ENCODE assay signal across 10 cellular contexts in genomic region chr17:7380321-7380720, GRCh38. TPM values are rescaled to one million over a fixed set of nuclear protein-coding genes. Genes with fewer than 3 reads are reported as not detected.
DNase-seq lines count a peak whose midpoint lies in the region; ATAC-seq and TF ChIP-seq lines count a peak whose summit lies in the region.
"Had no signal": no experiment of that assay in that cellular context is flagged by ENCODE, and none has a peak within 500 bp of the region (broad histone marks: within the 10 kb centered on the region; RNA-seq: fewer than 3 reads in every experiment).

No MANE protein-coding gene starts in this region.

- H3K79me2 ChIP-seq in mesendoderm (ENCODE audit: control insufficient read depth, insufficient read depth, low read length): no peaks in the 10 kb centered on the region

- peak overlapping the region; percentile 39 for H3K4me2 ChIP-seq in mesendoderm (ENCODE audit: low read length)

- H2BK120ac ChIP-seq in mesendoderm (ENCODE audit: low read depth, low read length): no peak overlapping the region

- no peaks in the 10 kb centered on the region for H3K27me3 ChIP-seq in mesendoderm (ENCODE audit: insufficient read depth, low read length, poor library complexity)

- no peak overlapping the region for H2BK15ac ChIP-seq in mesendoderm (replicated peaks; ENCODE audit: low read depth)

- no peaks in the 10 kb centered on the region for H3K9me3 Mint-ChIP-seq in endothelial cell (ENCODE audit: unreplicated experiment)
- H3K9me3 Mint-ChIP-seq: central memory CD8-positive, alpha-beta T cell had no signal

- peak overlapping the region; percentile 80 for H3K27ac ChIP-seq in 22Rv1
- H3K27ac ChIP-seq in mesendoderm (ENCODE audit: low read depth, low read length): no peak overlapping the region

- H3K4me1 ChIP-seq in mesendoderm (ENCODE audit: control insufficient read depth, low read depth, low read length): peaks cover 2% of the 10 kb centered on the region

- peaks cover 23% of the 10 kb centered on the region for H3K27me3 Mint-ChIP-seq in endothelial cell (ENCODE audit: unreplicated experiment)

- H3K4me3 ChIP-seq in mesendoderm (ENCODE audit: low read length): no peak overlapping the region

- TF ChIP-seq CTCF in 22Rv1 (IDR thresholded peaks at IDR 0.05) (no peak), endothelial cell (IDR thresholded peaks at IDR 0.05; ENCODE audit: unreplicated experiment) (no peak)

- peak; percentile 87 for DNase-seq in NCI-H1105 treated with DMSO at 0.1 percent for 48 hours (lab: John Stamatoyannopoulos, UW)
- no peak for DNase-seq in endothelial cell (ENCODE audit: low spot score)
- peak; percentile 46 for DNase-seq in mesendoderm
- DNase-seq in NCI-H2227 treated with DMSO at 0.1 percent for 48 hours (lab: John Stamatoyannopoulos, UW): no peak
- DNase-seq in stimulated activated naive CD4-positive, alpha-beta T cell (lab: John Stamatoyannopoulos, UW): no peak
- DNase-seq: CD4-positive, alpha-beta memory T cell had no signal

- H3K36me3 Mint-ChIP-seq in endothelial cell (ENCODE audit: low read depth, unreplicated experiment): peaks cover 7% of the 10 kb centered on the region

- H3K27ac Mint-ChIP-seq in endothelial cell (ENCODE audit: unreplicated experiment): peak overlapping the region; percentile 73

- peaks cover 14% of the 10 kb centered on the region for H3K4me1 Mint-ChIP-seq in endothelial cell (ENCODE audit: unreplicated experiment)

- H4K8ac ChIP-seq in mesendoderm (ENCODE audit: low read depth, low read length): no peak overlapping the region

- H2AK5ac ChIP-seq in mesendoderm (ENCODE audit: low read length): no peak overlapping the region

- H4K5ac ChIP-seq in mesendoderm (ENCODE audit: low read length): no peak overlapping the region

- peak overlapping the region; percentile 83 for H3K56ac ChIP-seq in mesendoderm (ENCODE audit: low read length)

- H3K23ac ChIP-seq in mesendoderm (ENCODE audit: low read length): no peak overlapping the region

- H2BK5ac ChIP-seq in mesendoderm (ENCODE audit: low read length): no peak overlapping the region

- peak overlapping the region; percentile 74 for H3K9ac ChIP-seq in mesendoderm (ENCODE audit: low read length)

- H3K79me1 ChIP-seq in mesendoderm (ENCODE audit: low read length): no peaks in the 10 kb centered on the region

- peak overlapping the region; percentile 86 for H3K4me3 Mint-ChIP-seq in endothelial cell (ENCODE audit: unreplicated experiment)
- H3K4me3 Mint-ChIP-seq: central memory CD8-positive, alpha-beta T cell had no signal

- H3K18ac ChIP-seq in mesendoderm (ENCODE audit: low read length): no peak overlapping the region

- ATAC-seq in HG02763 (IDR thresholded peaks at IDR 0.05; ENCODE audit: unreplicated experiment) (no peak), GM21526 (IDR thresholded peaks at IDR 0.05; ENCODE audit: low FRiP score, unreplicated experiment) (no peak)

- no peaks in the 10 kb centered on the region for H3K36me3 ChIP-seq in mesendoderm (ENCODE audit: control insufficient read depth, insufficient read depth, low read length)

- no peak overlapping the region for H3K4ac ChIP-seq in mesendoderm (ENCODE audit: low read depth, low read length)

- no CpG with 5 or more reads among the region's 7 CpGs for WGBS in mesendoderm (ENCODE audit: extremely low coverage, insufficient coverage, low lambda C conversion rate)

RNA-seq across cellular contexts. Expression of gene TNK1, which starts 0.6 kb away (rescaled TPM):
- 1.7 TPM for total RNA-seq in endothelial cell (ENCODE audit: unreplicated experiment)
- 1.7 TPM for polyA plus RNA-seq in mesendoderm (2013, experiment 1 of 2)
- polyA plus RNA-seq in mesendoderm (2013, experiment 2 of 2): 1.8 TPM

RNA-seq across cellular contexts. Expression of gene PLSCR3, which starts 14.0 kb away (rescaled TPM):
- total RNA-seq in endothelial cell (ENCODE audit: unreplicated experiment): 74.2 TPM
- polyA plus RNA-seq in mesendoderm (2013, experiment 1 of 2): 36.2 TPM
- 36.5 TPM for polyA plus RNA-seq in mesendoderm (2013, experiment 2 of 2)

RNA-seq across cellular contexts. Expression of gene TMEM256, which starts 23.6 kb away (rescaled TPM):
- 94.7 TPM for total RNA-seq in endothelial cell (ENCODE audit: unreplicated experiment)
- polyA plus RNA-seq in mesendoderm (2013, experiment 1 of 2): 101 TPM
- polyA plus RNA-seq in mesendoderm (2013, experiment 2 of 2): 100 TPM

RNA-seq across cellular contexts. Expression of gene TMEM95, which starts 25.4 kb away (rescaled TPM):
- not detected for total RNA-seq in endothelial cell (ENCODE audit: unreplicated experiment)
- polyA plus RNA-seq in mesendoderm (2013, experiment 1 of 2): not detected
- not detected for polyA plus RNA-seq in mesendoderm (2013, experiment 2 of 2)
- total RNA-seq: CD4-positive, alpha-beta memory T cell had no signal
- polyA plus RNA-seq: CD4-positive, alpha-beta memory T cell had no signal

RNA-seq across cellular contexts. Expression of gene NLGN2, which starts 27.3 kb away (rescaled TPM):
- 54.8 TPM for total RNA-seq in endothelial cell (ENCODE audit: unreplicated experiment)
- 9.3 TPM for polyA plus RNA-seq in mesendoderm (2013, experiment 1 of 2)
- 9.1 TPM for polyA plus RNA-seq in mesendoderm (2013, experiment 2 of 2)

Comparison
In these comparisons a context has a peak if more than half of its experiments do, and no peak if none do; other contexts are left out.
1. DNase-seq: peak in NCI-H1105 treated with DMSO at 0.1 percent for 48 hours (single experiment) and mesendoderm (single experiment); none in endothelial cell (single experiment), NCI-H2227 treated with DMSO at 0.1 percent for 48 hours (single experiment) and stimulated activated naive CD4-positive, alpha-beta T cell (0 of 6).